ENCODE assay signal across 24 cellular contexts in the genomic region with DNA sequence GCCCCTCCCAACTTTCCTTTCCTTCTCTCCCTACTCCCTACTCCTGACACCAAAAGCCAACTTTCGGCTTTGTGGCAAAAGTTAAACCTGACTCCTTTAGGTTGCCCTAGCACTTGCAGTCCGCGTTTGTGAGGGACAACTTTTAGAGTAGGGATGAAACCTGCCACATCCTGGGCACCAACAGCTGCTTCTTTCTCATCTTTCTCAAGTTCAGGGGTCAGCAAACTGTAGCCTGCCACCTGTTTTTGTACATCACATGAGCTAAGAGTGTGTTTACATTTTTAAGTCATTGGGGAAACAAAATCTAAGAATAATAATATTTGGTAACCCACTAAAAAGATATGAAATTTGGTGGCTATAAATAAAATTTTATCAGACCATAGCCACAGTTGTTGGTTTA.
"Had no signal": no experiment of that assay in that cellular context is flagged by ENCODE, and none has a peak within 500 bp of the region (broad histone marks: within the 10 kb centered on the region; RNA-seq: fewer than 3 reads in every experiment).

No MANE protein-coding gene starts in this region.

- H3K4me3 ChIP-seq: left ventricle myocardium inferior, lung, ovary, right atrium auricular region, right lobe of liver, skin epidermis, stomach, testis, thyroid gland, transverse colon, upper lobe of left lung had no signal

- DNase-seq: hypothalamus; immature natural killer cell; kidney; left colon; left ventricle myocardium inferior; mesendoderm; naive B cell; natural killer cell; ovary; right lobe of liver; stimulated activated CD4-positive, alpha-beta T cell treated with anti-CD3 and anti-CD28 coated beads, Interleukin-12 subunit alpha, Interleukin-12 subunit beta, amount 100 ng/mL, for 4 hours; stimulated activated CD4-positive, alpha-beta T cell treated with anti-CD3 and anti-CD28 coated beads, Interleukin-15, amount 100 ng/mL, for 24 hours; stimulated activated CD4-positive, alpha-beta T cell treated with anti-CD3 and anti-CD28 coated beads, Interleukin-2, amount 100 ng/mL, for 24 hours; stimulated activated CD4-positive, alpha-beta T cell treated with anti-CD3 and anti-CD28 coated beads, Interleukin-4, amount 100 ng/mL, for 1 hour; stimulated activated naive B cell treated with anti-CD40 and anti-IgM and Interleukin-4, amounts not matched to agents 10 μg/mL and 1 μg/mL and 100 μg/mL, for 72 hours; stimulated activated naive CD8-positive, alpha-beta T cell treated with anti-CD3 and anti-CD28 coated beads, Interleukin-15, Interleukin-2, amounts not matched to agents 100 U/mL and 50 U/mL, for 24 hours; stomach; testis; thyroid gland; transverse colon; upper lobe of left lung had no signal

- H3K27me3 ChIP-seq: ovary, right atrium auricular region, right lobe of liver, stomach, testis, thyroid gland, transverse colon, upper lobe of left lung had no signal

- H3K36me3 ChIP-seq: left ventricle myocardium inferior, ovary, right atrium auricular region, right lobe of liver, stomach, thyroid gland, transverse colon, upper lobe of left lung had no signal

- H3K9me3 ChIP-seq: left ventricle myocardium inferior, ovary, right atrium auricular region, right lobe of liver, stomach, testis, thyroid gland, transverse colon, upper lobe of left lung had no signal

- H3K27ac ChIP-seq: left ventricle myocardium inferior, ovary, right atrium auricular region, right lobe of liver, skin epidermis, stomach, testis, thyroid gland, upper lobe of left lung had no signal

- H3K4me1 ChIP-seq: left ventricle myocardium inferior, right atrium auricular region, right lobe of liver, testis, thyroid gland, upper lobe of left lung had no signal

- ATAC-seq: left colon; natural killer cell; right lobe of liver; stimulated activated naive B cell treated with anti-CD40 and anti-IgM and Interleukin-4, amounts not matched to agents 10 μg/mL and 1 μg/mL and 100 μg/mL, for 72 hours; stimulated activated naive CD8-positive, alpha-beta T cell treated with anti-CD3 and anti-CD28 coated beads, Interleukin-15, Interleukin-2, amounts not matched to agents 100 U/mL and 50 U/mL, for 24 hours had no signal
